17 cellular contexts compared by ENCODE assay signal in the genomic region with DNA sequence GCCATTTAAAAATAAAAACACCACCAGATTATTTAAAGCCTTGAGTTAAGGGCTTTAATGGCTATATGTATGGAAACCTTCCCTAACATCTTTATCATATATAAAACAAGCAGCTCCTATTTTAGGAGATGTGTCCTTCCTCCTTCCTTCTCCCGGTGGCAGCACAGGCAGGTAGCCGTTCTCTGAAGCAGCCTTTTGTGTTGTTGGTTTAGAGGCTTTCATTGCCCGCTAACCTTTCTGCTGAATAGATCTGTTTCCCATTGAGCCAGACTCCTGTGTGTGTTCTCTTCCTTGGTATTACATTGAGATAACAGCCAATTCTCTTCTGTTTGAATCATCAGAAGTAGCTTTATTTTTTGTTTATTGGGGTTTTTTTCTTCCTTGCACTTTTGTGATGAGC.
DNase-seq lines count a peak whose midpoint lies in the region; ATAC-seq and TF ChIP-seq lines count a peak whose summit lies in the region.
"Had no signal": no experiment of that assay in that cellular context is flagged by ENCODE, and none has a peak within 500 bp of the region (broad histone marks: within the 10 kb centered on the region; RNA-seq: fewer than 3 reads in every experiment).

No MANE protein-coding gene starts in this region.

- H3K4me1 ChIP-seq in neural progenitor cell = peaks cover 9% of the 10 kb centered on the region

- H3K36me3 Mint-ChIP-seq in neural progenitor cell = no peaks in the 10 kb centered on the region
- H3K36me3 Mint-ChIP-seq: CD4-positive, alpha-beta memory T cell had no signal

- H2AFZ ChIP-seq in neural progenitor cell (replicated peaks) = no peak overlapping the region

- no peaks in the 10 kb centered on the region for H3K9me3 Mint-ChIP-seq in neural progenitor cell
- H3K9me3 Mint-ChIP-seq: CD4-positive, alpha-beta memory T cell; HFFc6 had no signal

- peaks cover 2% of the 10 kb centered on the region for H3K27me3 Mint-ChIP-seq in neural progenitor cell (ENCODE audit: insufficient read depth, low read depth)
- H3K27me3 Mint-ChIP-seq: CD4-positive, alpha-beta memory T cell had no signal

- H3K27me3 ChIP-seq in neural progenitor cell = no peaks in the 10 kb centered on the region

- no peaks in the 10 kb centered on the region for H4K20me1 ChIP-seq in neural progenitor cell (ENCODE audit: low read depth)

- peak; percentile 6 for DNase-seq in NCI-H748 (lab: John Stamatoyannopoulos, UW; ENCODE audit: unreplicated experiment)
- DNase-seq in NCI-H748 treated with DMSO at 0.1 percent for 48 hours (lab: John Stamatoyannopoulos, UW) = no peak
- DNase-seq in SW480 (ENCODE audit: low spot score) = peak; percentile 6
- peak; percentile 57 for DNase-seq in neural progenitor cell (ENCODE audit: low spot score)
- no peak for DNase-seq in cerebellum (ENCODE audit: low spot score)
- DNase-seq: C1 segment of cervical spinal cord; Calu3; CD4-positive, alpha-beta memory T cell; COR-L47; DMS79; EL; GDM1; GOT3; HFFc6 had no signal

- TF ChIP-seq CTCF in neural progenitor cell (IDR thresholded peaks at IDR 0.05) = no peak

- H3K79me2 ChIP-seq in neural progenitor cell (ENCODE audit: low read depth) = no peaks in the 10 kb centered on the region

- H3K4me1 Mint-ChIP-seq in neural progenitor cell = no peaks in the 10 kb centered on the region
- H3K4me1 Mint-ChIP-seq: CD4-positive, alpha-beta memory T cell had no signal

- no peak overlapping the region for H3K9ac ChIP-seq in neural progenitor cell

- H3K4me3 ChIP-seq in neural progenitor cell = no peak overlapping the region
- H3K4me3 ChIP-seq: GM12878, HAP-1 had no signal

- H3K4me2 ChIP-seq in neural progenitor cell = no peak overlapping the region

- H3K27ac ChIP-seq in neural progenitor cell = no peak overlapping the region

- no peaks in the 10 kb centered on the region for H3F3A ChIP-seq in neural progenitor cell (ENCODE audit: low read depth)

- no peak for ATAC-seq in GM21423 (IDR thresholded peaks at IDR 0.05; ENCODE audit: unreplicated experiment)
- ATAC-seq: GM12878 had no signal

- no peak overlapping the region for H3K27ac Mint-ChIP-seq in neural progenitor cell
- H3K27ac Mint-ChIP-seq: CD4-positive, alpha-beta memory T cell; HFFc6 had no signal

- H3K36me3 ChIP-seq in neural progenitor cell = no peaks in the 10 kb centered on the region

- H3K9me3 ChIP-seq in neural progenitor cell (ENCODE audit: low read depth) = no peaks in the 10 kb centered on the region
- H3K9me3 ChIP-seq: HAP-1 had no signal

- no peak overlapping the region for H3K4me3 Mint-ChIP-seq in neural progenitor cell
- H3K4me3 Mint-ChIP-seq: CD4-positive, alpha-beta memory T cell; HFFc6 had no signal

Comparison
In these comparisons a context has a peak if more than half of its experiments do, and no peak if none do; other contexts are left out.
1. DNase-seq: peak in NCI-H748 (single experiment), SW480 (single experiment) and neural progenitor cell (single experiment); none in NCI-H748 treated with DMSO at 0.1 percent for 48 hours (single experiment) and cerebellum (single experiment).